ENCODE assay signal across 8 cellular contexts in the genomic region with DNA sequence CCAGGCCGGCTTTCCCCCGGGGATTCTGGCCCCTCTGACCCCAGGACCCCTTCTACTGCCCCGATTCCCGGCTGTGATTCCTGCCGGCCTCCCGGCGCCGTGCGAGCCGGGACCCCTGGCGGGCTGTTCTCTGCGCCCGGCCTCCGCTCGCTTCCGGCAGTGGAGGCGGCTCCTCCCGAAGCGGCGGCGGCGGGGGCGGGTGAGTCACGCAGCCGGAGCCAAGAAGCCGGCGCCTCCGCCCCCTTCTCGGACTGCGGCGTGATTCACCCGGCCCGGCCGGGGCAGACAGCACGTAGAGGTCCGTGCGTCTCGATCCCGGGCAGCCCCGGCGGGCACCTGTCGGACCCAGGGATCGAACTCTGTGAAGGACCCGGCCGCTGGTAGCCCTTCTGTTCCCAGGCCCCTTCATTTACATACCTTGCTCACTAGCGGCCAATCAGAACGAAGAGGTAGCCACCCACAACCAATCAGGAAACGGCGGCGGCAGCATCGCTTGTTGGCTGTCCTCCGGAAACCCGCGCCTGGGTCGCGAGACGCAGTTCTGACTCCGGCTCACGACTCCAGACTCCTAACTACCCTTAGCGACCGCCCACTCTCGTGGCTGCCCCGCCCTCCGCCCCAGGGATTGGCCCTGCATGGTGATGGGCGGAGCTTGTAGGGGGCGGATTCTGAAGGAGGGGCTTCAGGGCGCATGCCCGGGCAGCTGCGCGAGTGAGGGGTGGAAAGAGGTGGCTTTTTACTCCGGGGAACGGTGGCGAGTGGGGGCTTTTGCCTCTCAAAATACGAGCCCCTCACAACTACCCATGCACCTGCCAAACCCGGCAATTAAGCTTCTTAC. TPM values are rescaled to one million over a fixed set of nuclear protein-coding genes. Genes with fewer than 3 reads are reported as not detected.
DNase-seq lines count a peak whose midpoint lies in the region; ATAC-seq and TF ChIP-seq lines count a peak whose summit lies in the region.

Gene SERTAD1, minus strand, starts transcription at position 543 of the 838 bp plus-strand sequence. CDS start 2,446 bp downstream, outside the sequence.

- DNase-seq in GM12864 (ENCODE audit: low read depth) (peak; percentile 98), NCI-H1105 (lab: John Stamatoyannopoulos, UW) (peak; percentile 98), SKM-1 treated with dmso at 0.1 percent for 144 hours (lab: John Stamatoyannopoulos, UW; ENCODE audit: unreplicated experiment) (peak; percentile 100), glomerular visceral epithelial cell (ENCODE audit: extremely low spot score) (peak; percentile 99), osteocyte (ENCODE audit: extremely low spot score, unreplicated experiment) (peak; percentile 100), thyroid gland (peak; percentile 100)
- peak; percentile 100 for DNase-seq in activated naive CD8-positive, alpha-beta T cell treated with anti-CD3 and anti-CD28 coated beads for 36 hours

- peak within 1 kb of the TSS; percentile 98 for H3K4me3 Mint-ChIP-seq in activated naive CD8-positive, alpha-beta T cell treated with anti-CD3 and anti-CD28 coated beads for 36 hours
- peak within 1 kb of the TSS; percentile 98 for H3K4me3 Mint-ChIP-seq in osteocyte (ENCODE audit: unreplicated experiment)

- 0% methylated on average over 25 to 30 of the region's 75 CpGs for WGBS in thyroid gland, 2 donors

- peaks cover 9 to 10% of the 10 kb centered on the region in 2 donors for H3K36me3 ChIP-seq in thyroid gland

- peak within 1 kb of the TSS; percentile 83 for H3K4me3 ChIP-seq in GM12864 (ENCODE audit: low read depth, low read length)
- peak within 1 kb of the TSS; percentile 57 to 89 (median 71) for H3K4me3 ChIP-seq in thyroid gland (replicated peaks in 1 of 3)

- peak; percentile 73 for ATAC-seq in HG02623 (IDR thresholded peaks at IDR 0.05; ENCODE audit: unreplicated experiment)

- H3K9me3 Mint-ChIP-seq in activated naive CD8-positive, alpha-beta T cell treated with anti-CD3 and anti-CD28 coated beads for 36 hours = no peaks in the 10 kb centered on the region
- H3K9me3 Mint-ChIP-seq in osteocyte (ENCODE audit: unreplicated experiment) = no peaks in the 10 kb centered on the region

- no peaks in the 10 kb centered on the region for H3K27me3 ChIP-seq in thyroid gland

- TF ChIP-seq CTCF in GM12864 (IDR thresholded peaks at IDR 0.05; ENCODE audit: low read depth, low read length, missing control alignments) (peak; percentile 70), osteocyte (IDR thresholded peaks at IDR 0.05) (peak; percentile 90), thyroid gland (IDR thresholded peaks at IDR 0.05) (peak; percentile 44 to 92 (median 73))

- peaks cover 3% of the 10 kb centered on the region for H3K27me3 Mint-ChIP-seq in activated naive CD8-positive, alpha-beta T cell treated with anti-CD3 and anti-CD28 coated beads for 36 hours
- H3K27me3 Mint-ChIP-seq in osteocyte (ENCODE audit: unreplicated experiment) = no peaks in the 10 kb centered on the region

- H3K4me1 Mint-ChIP-seq in activated naive CD8-positive, alpha-beta T cell treated with anti-CD3 and anti-CD28 coated beads for 36 hours = peaks cover 16% of the 10 kb centered on the region
- peaks cover 27% of the 10 kb centered on the region for H3K4me1 Mint-ChIP-seq in osteocyte (ENCODE audit: unreplicated experiment)

- peak; percentile 99 to 100 for TF ChIP-seq POLR2A in thyroid gland (IDR thresholded peaks at IDR 0.05)

- H3K4me1 ChIP-seq in thyroid gland = peaks cover 30% of the 10 kb centered on the region in 2 donors

- H3K36me3 Mint-ChIP-seq in activated naive CD8-positive, alpha-beta T cell treated with anti-CD3 and anti-CD28 coated beads for 36 hours = peaks cover 12% of the 10 kb centered on the region
- peaks cover 3% of the 10 kb centered on the region for H3K36me3 Mint-ChIP-seq in osteocyte (ENCODE audit: unreplicated experiment)

- intact Hi-C loops in thyroid gland (cut with DNase I) = no loop called here

- H3K27ac Mint-ChIP-seq in activated naive CD8-positive, alpha-beta T cell treated with anti-CD3 and anti-CD28 coated beads for 36 hours = peak within 1 kb of the TSS; percentile 93
- peak within 1 kb of the TSS; percentile 96 for H3K27ac Mint-ChIP-seq in osteocyte (ENCODE audit: unreplicated experiment)

- H3K27ac ChIP-seq in thyroid gland = peak within 1 kb of the TSS; percentile 99

- H3K9me3 ChIP-seq in thyroid gland = no peaks in the 10 kb centered on the region

RNA-seq across cellular contexts. Expression of gene SERTAD1, which starts in this region (rescaled TPM):
- total RNA-seq in activated naive CD8-positive, alpha-beta T cell treated with anti-CD3 and anti-CD28 coated beads for 36 hours = 1 to 10 TPM; 10.0 TPM
- total RNA-seq in osteocyte = 13.3 and 13.8 TPM in 2 replicates
- 10 to 100 TPM; 12.6 to 19.9 (median 15.1) TPM for total RNA-seq in thyroid gland

Comparison
In these comparisons a context has a peak if more than half of its experiments do, and no peak if none do; other contexts are left out.
1. Peak in every context shown above with its lines: DNase-seq, ATAC-seq, H3K4me3 ChIP-seq and H3K27ac ChIP-seq.